ENCODE assay signal across 8 cellular contexts in genomic region chr1:119139393-119139792, GRCh38. TPM values are rescaled to one million over a fixed set of nuclear protein-coding genes. Genes with fewer than 3 reads are reported as not detected.
A peak's percentile ranks its signal among the peaks of the same experiment; 100 is the strongest.
DNase-seq lines count a peak whose midpoint lies in the region; ATAC-seq, FAIRE-seq and TF ChIP-seq lines count a peak whose summit lies in the region.

No MANE protein-coding gene starts in this region.

- H3K9ac ChIP-seq in BLaER1 treated with 17β-estradiol and CSF1 and Interleukin-3, amounts not matched to agents 10 nM and 100 nM = peak overlapping the region; percentile 88 to 99 (median 93); a peak in 21 of 22 replicates

- TF ChIP-seq CTCF in brain microvascular endothelial cell (IDR thresholded peaks at IDR 0.05; ENCODE audit: low read depth, low read length, missing control alignments) = no peak

- H3K4me3 Mint-ChIP-seq in natural killer cell treated with Interleukin-12 subunit alpha and Interleukin-12 subunit beta and Interleukin-15 and Interleukin-18, amount 100 ng/mL, for 72 hours = no peak overlapping the region

- H3K9me3 Mint-ChIP-seq in natural killer cell treated with Interleukin-12 subunit alpha and Interleukin-12 subunit beta and Interleukin-15 and Interleukin-18, amount 100 ng/mL, for 72 hours = no peaks in the 10 kb centered on the region

- in situ Hi-C loops in brain microvascular endothelial cell (cut with HindIII; ENCODE audit: low pct_ligation_motif_present, low sequenced_read_pairs) = no loop called here

- H3K4me1 ChIP-seq in BLaER1 treated with 17β-estradiol and CSF1 and Interleukin-3, amounts not matched to agents 10 nM and 100 nM = peaks cover 15 to 29% (median 23%) of the 10 kb centered on the region in 10 experiments

- no peaks in the 10 kb centered on the region for H3K36me3 Mint-ChIP-seq in natural killer cell treated with Interleukin-12 subunit alpha and Interleukin-12 subunit beta and Interleukin-15 and Interleukin-18, amount 100 ng/mL, for 72 hours

- H3K36me3 ChIP-seq in BLaER1 treated with 17β-estradiol and CSF1 and Interleukin-3, amounts not matched to agents 10 nM and 100 nM = peaks cover 0 to 10% (median 0%) of the 10 kb centered on the region in 11 experiments; a peak in 1 of 22 replicates
- H3K36me3 ChIP-seq in MG63 = 0 out of 2 replicates have a peak, but pooled peaks cover 3% of the 10 kb centered on the region
- no peaks in the 10 kb centered on the region for H3K36me3 ChIP-seq in brain microvascular endothelial cell (replicated peaks)

- peak; percentile 49 for ATAC-seq in GM18861 (IDR thresholded peaks at IDR 0.05; ENCODE audit: unreplicated experiment)
- peak; percentile 73 to 79 for ATAC-seq in natural killer cell treated with Interleukin-12 subunit alpha and Interleukin-12 subunit beta and Interleukin-15 and Interleukin-18, amount 100 ng/mL, for 72 hours

- H3K4me2 ChIP-seq in BLaER1 treated with 17β-estradiol and CSF1 and Interleukin-3, amounts not matched to agents 10 nM and 100 nM = peak overlapping the region; percentile 84 to 94 (median 92)

- no peaks in the 10 kb centered on the region for H3K27me3 ChIP-seq in BLaER1 treated with 17β-estradiol and CSF1 and Interleukin-3, amounts not matched to agents 10 nM and 100 nM
- H3K27me3 ChIP-seq in MG63 (no peaks in the 10 kb centered on the region), brain microvascular endothelial cell (replicated peaks) (no peaks in the 10 kb centered on the region)

- no peaks in the 10 kb centered on the region for H3K9me3 ChIP-seq in BLaER1 treated with 17β-estradiol and CSF1 and Interleukin-3, amounts not matched to agents 10 nM and 100 nM (replicated peaks in 1 of 11)
- H3K9me3 ChIP-seq in MG63 = no peaks in the 10 kb centered on the region

- no peaks in the 10 kb centered on the region; a peak in 1 of 22 replicates for H4K20me1 ChIP-seq in BLaER1 treated with 17β-estradiol and CSF1 and Interleukin-3, amounts not matched to agents 10 nM and 100 nM

- FAIRE-seq in frontal cortex (lab: Jason Lieb, UNC) = no peak

- DNase-seq in MG63 = no peak
- DNase-seq in brain microvascular endothelial cell = no peak
- DNase-seq in natural killer cell treated with Interleukin-12 subunit alpha and Interleukin-12 subunit beta and Interleukin-15 and Interleukin-18, amount 100 ng/mL, for 72 hours (ENCODE audit: low spot score) = peak; percentile 74
- DNase-seq in cerebellum (ENCODE audit: low spot score) = no peak
- no peak for DNase-seq in NCI-H1694 (lab: John Stamatoyannopoulos, UW)
- no peak for DNase-seq in frontal cortex (ENCODE audit: low spot score in 2 of 2)

- no peak overlapping the region for H3K27ac Mint-ChIP-seq in natural killer cell treated with Interleukin-12 subunit alpha and Interleukin-12 subunit beta and Interleukin-15 and Interleukin-18, amount 100 ng/mL, for 72 hours

- H3K27me3 Mint-ChIP-seq in natural killer cell treated with Interleukin-12 subunit alpha and Interleukin-12 subunit beta and Interleukin-15 and Interleukin-18, amount 100 ng/mL, for 72 hours = no peaks in the 10 kb centered on the region

- H3K27ac ChIP-seq in BLaER1 treated with 17β-estradiol and CSF1 and Interleukin-3, amounts not matched to agents 10 nM and 100 nM = peak overlapping the region in 6 of 11 experiments; percentile 91 to 99 (median 96); a peak in 10 of 22 replicates
- peak overlapping the region; percentile 98 for H3K27ac ChIP-seq in brain microvascular endothelial cell

- H3K4me3 ChIP-seq in BLaER1 treated with 17β-estradiol and CSF1 and Interleukin-3, amounts not matched to agents 10 nM and 100 nM = peak overlapping the region; percentile 60 to 79 (median 69)
- H3K4me3 ChIP-seq in MG63 (peak overlapping the region; percentile 91), brain microvascular endothelial cell (ENCODE audit: low read depth, low read length) (peak overlapping the region; percentile 76)

- peaks cover 13% of the 10 kb centered on the region in 2 donors for H3K4me1 Mint-ChIP-seq in natural killer cell treated with Interleukin-12 subunit alpha and Interleukin-12 subunit beta and Interleukin-15 and Interleukin-18, amount 100 ng/mL, for 72 hours (ENCODE audit: low read depth in 2 of 2)

RNA-seq across cellular contexts. Expression of gene WARS2, which starts 1.1 kb away (rescaled TPM):
- 29.0 and 37.9 TPM in 2 replicates for total RNA-seq in MG63 (2014; rRNA removed; shearing (Covaris generic); ENCODE audit: low replicate concordance)
- total RNA-seq in natural killer cell treated with Interleukin-12 subunit alpha and Interleukin-12 subunit beta and Interleukin-15 and Interleukin-18, amount 100 ng/mL, for 72 hours = 10 to 100 TPM; 14.3 to 17.1 TPM
- 15.3 TPM for total RNA-seq in cerebellum
- 9.0 TPM for total RNA-seq in frontal cortex
